In genomic region chr6:132131351-132131750, GRCh38 we compare ENCODE assay signal across 12 cellular contexts.
A peak's percentile ranks its signal among the peaks of the same experiment; 100 is the strongest.
DNase-seq lines count a peak whose midpoint lies in the region; ATAC-seq, FAIRE-seq and TF ChIP-seq lines count a peak whose summit lies in the region.
"Had no signal": no experiment of that assay in that cellular context is flagged by ENCODE, and none has a peak within 500 bp of the region (broad histone marks: within the 10 kb centered on the region; RNA-seq: fewer than 3 reads in every experiment).

No MANE protein-coding gene starts in this region.

- H3K9me3 ChIP-seq in PC-3 (ENCODE audit: low read length) (no peaks in the 10 kb centered on the region), fibroblast of lung (ENCODE audit: control insufficient read depth, insufficient read depth, low read depth, low read length) (no peaks in the 10 kb centered on the region)

- H2AFZ ChIP-seq in ACC112 (ENCODE audit: low read length, unreplicated experiment): peak overlapping the region; percentile 62
- H2AFZ ChIP-seq in PC-3 (ENCODE audit: low read length): no peak overlapping the region
- H2AFZ ChIP-seq in fibroblast of lung (ENCODE audit: low read length): no peak overlapping the region

- no peaks in the 10 kb centered on the region for H3K36me3 ChIP-seq in ACC112 (ENCODE audit: insufficient read depth, low read length)
- H3K36me3 ChIP-seq in PC-3 (ENCODE audit: low read depth, low read length): no peaks in the 10 kb centered on the region
- H3K36me3 ChIP-seq in fibroblast of lung (ENCODE audit: control insufficient read depth, insufficient read depth, low read length): no peaks in the 10 kb centered on the region
- H3K36me3 ChIP-seq in H7 (replicated peaks; ENCODE audit: control insufficient read depth, insufficient read depth, low read length): no peaks in the 10 kb centered on the region

- TF ChIP-seq CTCF in PC-3 (conservative IDR thresholded peaks at IDR 0.05; ENCODE audit: low read depth, low read length): no peak
- TF ChIP-seq CTCF in fibroblast of lung (conservative IDR thresholded peaks at IDR 0.05 in 1 of 2, IDR thresholded peaks at IDR 0.05 in 1 of 2; ENCODE audit: low read depth in 1 of 2, low read length in 2 of 2): no peak

- H3K27me3 Mint-ChIP-seq in activated T-helper 2 cell treated with anti-CD3 and anti-CD28 coated beads, Interferon-gamma antibody, Interleukin-2, Interleukin-4, amounts not matched to agents 10 μg/mL and 5 μg/mL and 100 μg/mL, durations not matched to agents 14 hours and 24 hours and 36 hours (ENCODE audit: low read depth): peaks cover 6% of the 10 kb centered on the region

- no TSS peak for BruUV-seq in PC-3 (replicated peaks; lab: Mats Ljungman, UMichigan)

- no peaks in the 10 kb centered on the region for H4K20me1 ChIP-seq in PC-3 (ENCODE audit: low read length)
- no peaks in the 10 kb centered on the region for H4K20me1 ChIP-seq in fibroblast of lung (ENCODE audit: control insufficient read depth, extremely low read depth, insufficient read depth, low read length)

- no peaks in the 10 kb centered on the region for H3K36me3 Mint-ChIP-seq in activated T-helper 2 cell treated with anti-CD3 and anti-CD28 coated beads, Interferon-gamma antibody, Interleukin-2, Interleukin-4, amounts not matched to agents 10 μg/mL and 5 μg/mL and 100 μg/mL, durations not matched to agents 14 hours and 24 hours and 36 hours (ENCODE audit: low read depth)

- no peaks in the 10 kb centered on the region for H3F3A ChIP-seq in PC-3 (ENCODE audit: low read length, unreplicated experiment)

- peak overlapping the region; percentile 2; the same call in 1 of the 2 replicates for H3K9ac ChIP-seq in PC-3 (ENCODE audit: low read length)
- peak overlapping the region; percentile 11 for H3K9ac ChIP-seq in fibroblast of lung (ENCODE audit: insufficient read depth, low read length)

- intact Hi-C loops in PC-3 (cut with micrococcal nuclease): no loop called here
- intact Hi-C loops in activated T-helper 2 cell treated with anti-CD3 and anti-CD28 coated beads, Interferon-gamma antibody, Interleukin-2, Interleukin-4, amounts not matched to agents 10 μg/mL and 5 μg/mL and 100 μg/mL, durations not matched to agents 14 hours and 24 hours and 36 hours (cut with micrococcal nuclease): no loop called here

- ATAC-seq in PC-3: no peak
- ATAC-seq in HG03280 (IDR thresholded peaks at IDR 0.05; ENCODE audit: unreplicated experiment): no peak
- ATAC-seq: HCT116 had no signal

- DNase-seq in PC-3 (no peak), fibroblast of lung (ENCODE audit: low read depth in 2 of 2) (no peak), pons (ENCODE audit: low spot score) (peak; percentile 17), H7 (no peak), frontal cortex (ENCODE audit: low spot score in 2 of 2) (no peak)
- no peak for DNase-seq in activated T-helper 2 cell treated with anti-CD3 and anti-CD28 coated beads, Interferon-gamma antibody, Interleukin-2, Interleukin-4, amounts not matched to agents 10 μg/mL and 5 μg/mL and 100 μg/mL, durations not matched to agents 14 hours and 24 hours and 36 hours (ENCODE audit: low spot score)
- DNase-seq: effector memory CD4-positive, alpha-beta T cell; NCI-H1436 treated with DMSO at 0.1 percent for 48 hours had no signal

- H3K27ac Mint-ChIP-seq in activated T-helper 2 cell treated with anti-CD3 and anti-CD28 coated beads, Interferon-gamma antibody, Interleukin-2, Interleukin-4, amounts not matched to agents 10 μg/mL and 5 μg/mL and 100 μg/mL, durations not matched to agents 14 hours and 24 hours and 36 hours: no peak overlapping the region

- H3K4me3 ChIP-seq in ACC112 (ENCODE audit: low read depth, low read length) (peak overlapping the region; percentile 40; the same call in 1 of the 2 replicates), PC-3 (ENCODE audit: low read length) (no peak overlapping the region), fibroblast of lung (replicated peaks in 1 of 4; ENCODE audit: control extremely low read depth in 1 of 4, insufficient read depth in 1 of 4, low read depth in 3 of 4, low read length in 4 of 4) (no peak overlapping the region), H7 (ENCODE audit: insufficient read depth, low read depth, low read length) (no peak overlapping the region)

- H3K4me3 Mint-ChIP-seq in activated T-helper 2 cell treated with anti-CD3 and anti-CD28 coated beads, Interferon-gamma antibody, Interleukin-2, Interleukin-4, amounts not matched to agents 10 μg/mL and 5 μg/mL and 100 μg/mL, durations not matched to agents 14 hours and 24 hours and 36 hours (ENCODE audit: low read depth): no peak overlapping the region

- peaks cover 32% of the 10 kb centered on the region for H3K4me1 ChIP-seq in ACC112 (ENCODE audit: control insufficient read depth, insufficient read depth, low read length, unreplicated experiment)
- peaks cover 22% of the 10 kb centered on the region for H3K4me1 ChIP-seq in PC-3 (ENCODE audit: insufficient read depth, low read length)
- H3K4me1 ChIP-seq in fibroblast of lung (ENCODE audit: control insufficient read depth, extremely low read depth, insufficient read depth, low read length): peaks cover 24% of the 10 kb centered on the region

- H3K4me1 Mint-ChIP-seq in activated T-helper 2 cell treated with anti-CD3 and anti-CD28 coated beads, Interferon-gamma antibody, Interleukin-2, Interleukin-4, amounts not matched to agents 10 μg/mL and 5 μg/mL and 100 μg/mL, durations not matched to agents 14 hours and 24 hours and 36 hours (ENCODE audit: low read depth): peaks cover 8% of the 10 kb centered on the region

- CTCF ChIA-PET in PC-3 (lab: Charles Lee): no interaction called here

- H3K79me2 ChIP-seq in ACC112 (ENCODE audit: control insufficient read depth, insufficient read depth, low read length, unreplicated experiment) (no peaks in the 10 kb centered on the region), PC-3 (ENCODE audit: low read length) (no peaks in the 10 kb centered on the region), fibroblast of lung (ENCODE audit: control insufficient read depth, insufficient read depth, low read length) (no peaks in the 10 kb centered on the region)

- H3K9me3 Mint-ChIP-seq in activated T-helper 2 cell treated with anti-CD3 and anti-CD28 coated beads, Interferon-gamma antibody, Interleukin-2, Interleukin-4, amounts not matched to agents 10 μg/mL and 5 μg/mL and 100 μg/mL, durations not matched to agents 14 hours and 24 hours and 36 hours: no peaks in the 10 kb centered on the region

- H3K4me2 ChIP-seq in PC-3 (ENCODE audit: low read length) (peak overlapping the region; percentile 11; the same call in 1 of the 2 replicates), fibroblast of lung (ENCODE audit: extremely low read depth, insufficient read depth, low read length) (peak overlapping the region; percentile 60)

- POLR2A ChIA-PET in PC-3 (lab: Charles Lee; ENCODE audit: unreplicated experiment): interaction anchor here (1.4 kb wide), 1 partner anchor 180 kb away, joined by 12 read pairs; the partner anchor contains the start of gene CCN2

- H3K27me3 ChIP-seq in ACC112 (ENCODE audit: insufficient read depth, low read length) (no peaks in the 10 kb centered on the region), PC-3 (ENCODE audit: low read length) (no peaks in the 10 kb centered on the region), fibroblast of lung (ENCODE audit: control insufficient read depth, insufficient read depth, low read length) (no peaks in the 10 kb centered on the region), H7 (ENCODE audit: control insufficient read depth, insufficient read depth, low read length) (no peaks in the 10 kb centered on the region; the same call in 1 of the 2 replicates)

- H3K9me2 ChIP-seq in PC-3 (replicated peaks; ENCODE audit: low read length): no peaks in the 10 kb centered on the region

- no peak for FAIRE-seq in frontal cortex (lab: Jason Lieb, UNC)

- H3K27ac ChIP-seq in ACC112 (ENCODE audit: low read depth, low read length) (peak overlapping the region; percentile 98), PC-3 (ENCODE audit: low read length) (peak overlapping the region; percentile 58), fibroblast of lung (ENCODE audit: insufficient read depth, low read length) (peak overlapping the region; percentile 98)
- H3K27ac ChIP-seq: HL-60 had no signal
